8 cellular contexts compared by ENCODE assay signal in genomic region chr20:33994624-33994913, GRCh38. TPM values are rescaled to one million over a fixed set of nuclear protein-coding genes. Genes with fewer than 3 reads are reported as not detected.
DNase-seq lines count a peak whose midpoint lies in the region; ATAC-seq and TF ChIP-seq lines count a peak whose summit lies in the region.

No MANE protein-coding gene starts in this region.

- H3K4me3 ChIP-seq in DOHH2 (ENCODE audit: low read length) (peak overlapping the region; percentile 90), RWPE2 (ENCODE audit: severe bottlenecking) (peak overlapping the region; percentile 85), esophagus squamous epithelium (peak overlapping the region; percentile 77 to 95 (median 88))

- intact Hi-C loops in esophagus squamous epithelium (cut with DNase I), result no loop called here

- H3K79me2 ChIP-seq in DOHH2 (ENCODE audit: control insufficient read depth, low read length), result peaks cover 74% of the 10 kb centered on the region

- no peak for TF ChIP-seq POLR2A in esophagus squamous epithelium (IDR thresholded peaks at IDR 0.05)

- H3K36me3 ChIP-seq in DOHH2 (ENCODE audit: control insufficient read depth, low read length), result peaks cover 32% of the 10 kb centered on the region
- peaks cover 5% of the 10 kb centered on the region; the same call in 1 of the 2 replicates for H3K36me3 ChIP-seq in RWPE2 (ENCODE audit: low read depth)
- H3K36me3 ChIP-seq in esophagus squamous epithelium, result peaks cover 0 to 6% (median 0%) of the 10 kb centered on the region in 3 donors

- peaks cover 38% of the 10 kb centered on the region for H4K20me1 ChIP-seq in DOHH2 (ENCODE audit: control insufficient read depth, insufficient read depth, low read depth, low read length)

- DNase-seq in RWPE2 (ENCODE audit: low spot score), result no peak
- DNase-seq in esophagus squamous epithelium (lab: John Stamatoyannopoulos, UW), result no peak
- peak; percentile 26 for DNase-seq in pons (ENCODE audit: low spot score)
- DNase-seq in NCI-H1417 treated with DMSO at 0.1 percent for 48 hours (lab: John Stamatoyannopoulos, UW), result no peak
- no peak for DNase-seq in inferior parietal cortex (ENCODE audit: extremely low spot score)
- no peak for DNase-seq in AML-193 (lab: John Stamatoyannopoulos, UW)
- no peak for DNase-seq in activated CD4-positive, CD25-positive, alpha-beta regulatory T cell (lab: John Stamatoyannopoulos, UW)

- no peaks in the 10 kb centered on the region for H3K9me3 ChIP-seq in DOHH2 (ENCODE audit: control insufficient read depth, insufficient read depth, low read length)
- H3K9me3 ChIP-seq in RWPE2 (ENCODE audit: severe bottlenecking), result no peaks in the 10 kb centered on the region
- H3K9me3 ChIP-seq in esophagus squamous epithelium, result no peaks in the 10 kb centered on the region

- no peaks in the 10 kb centered on the region for H3F3A ChIP-seq in DOHH2 (ENCODE audit: control insufficient read depth, insufficient read depth)

- H3K9me2 ChIP-seq in DOHH2 (replicated peaks; ENCODE audit: control insufficient read depth, low read length), result no peaks in the 10 kb centered on the region

- TF ChIP-seq CTCF in DOHH2 (IDR thresholded peaks at IDR 0.05; ENCODE audit: low read depth, low read length, poor library complexity, severe bottlenecking) (no peak), RWPE2 (IDR thresholded peaks at IDR 0.05; ENCODE audit: poor library complexity, severe bottlenecking) (no peak), esophagus squamous epithelium (IDR thresholded peaks at IDR 0.05) (no peak)

- H3K4me2 ChIP-seq in DOHH2 (ENCODE audit: low read length), result peak overlapping the region; percentile 99

- H3K27ac ChIP-seq in DOHH2 (ENCODE audit: low read depth, low read length), result peak overlapping the region; percentile 84
- H3K27ac ChIP-seq in RWPE2 (ENCODE audit: poor library complexity, severe bottlenecking), result peak overlapping the region; percentile 83
- H3K27ac ChIP-seq in esophagus squamous epithelium, result peak overlapping the region; percentile 98 to 100 (median 98)

- peaks cover 31% of the 10 kb centered on the region for H3K4me1 ChIP-seq in DOHH2 (ENCODE audit: control insufficient read depth, low read length)
- H3K4me1 ChIP-seq in RWPE2 (ENCODE audit: insufficient read depth, poor library complexity, severe bottlenecking), result peaks cover 20% of the 10 kb centered on the region
- peaks cover 10 to 72% (median 48%) of the 10 kb centered on the region in 3 donors for H3K4me1 ChIP-seq in esophagus squamous epithelium

- ATAC-seq in RWPE2 (ENCODE audit: low read depth), result no peak

- WGBS in esophagus squamous epithelium, 2 donors, result 0% methylated on average over 8 to 15 of the region's 15 CpGs

- H3K27me3 ChIP-seq in DOHH2 (ENCODE audit: control insufficient read depth, low read length), result no peaks in the 10 kb centered on the region
- H3K27me3 ChIP-seq in RWPE2 (ENCODE audit: insufficient read depth, poor library complexity, severe bottlenecking), result no peaks in the 10 kb centered on the region
- H3K27me3 ChIP-seq in esophagus squamous epithelium, result no peaks in the 10 kb centered on the region

RNA-seq across cellular contexts. Expression of gene RALY, which starts 0.9 kb away (rescaled TPM):
- 100 to 1,000 TPM in 2 of 4 donors, 10 to 100 TPM in 2; 70.3 to 100 (median 88.2) TPM for total RNA-seq in esophagus squamous epithelium
